ENCODE assay signal across 18 cellular contexts in the genomic region with DNA sequence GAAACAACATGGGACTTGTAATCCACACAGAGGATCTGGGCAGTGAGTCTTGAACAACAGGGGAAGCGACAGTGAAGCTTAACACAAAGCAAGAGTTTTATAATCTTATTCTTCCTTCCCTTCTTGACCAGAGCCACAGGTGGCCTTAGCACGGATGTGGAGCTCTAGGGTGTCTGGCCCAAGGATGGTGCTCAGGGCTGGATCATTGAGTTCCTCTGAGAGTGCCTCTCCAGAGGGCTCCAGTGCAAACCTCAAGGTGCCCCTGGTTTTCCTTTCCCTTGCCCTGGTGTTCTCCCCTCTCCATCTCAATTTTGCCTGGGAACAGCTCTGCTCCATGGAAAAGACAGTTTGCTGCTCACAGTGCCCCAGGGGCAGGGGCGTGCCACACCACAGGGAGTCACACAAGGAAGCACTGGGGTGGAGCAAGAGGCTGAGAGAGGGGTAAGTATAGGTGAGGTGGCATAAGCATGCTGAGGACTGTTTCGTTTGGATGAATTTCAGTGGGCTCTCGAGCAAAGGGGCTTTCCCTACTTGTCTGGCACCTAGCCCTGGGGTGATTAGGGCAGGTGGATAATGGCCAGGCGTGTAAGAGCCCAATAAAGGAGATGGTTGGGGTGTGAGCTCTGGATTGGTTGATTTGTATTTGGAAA.
A peak's percentile ranks its signal among the peaks of the same experiment; 100 is the strongest.
DNase-seq lines count a peak whose midpoint lies in the region; ATAC-seq and TF ChIP-seq lines count a peak whose summit lies in the region.
"Had no signal": no experiment of that assay in that cellular context is flagged by ENCODE, and none has a peak within 500 bp of the region (broad histone marks: within the 10 kb centered on the region; RNA-seq: fewer than 3 reads in every experiment).

No MANE protein-coding gene starts in this region.

- ATAC-seq in mucosa of descending colon, result peak; percentile 93
- ATAC-seq in HG03571 (IDR thresholded peaks at IDR 0.05; ENCODE audit: unreplicated experiment), result no peak
- no peak for ATAC-seq in stimulated activated naive CD8-positive, alpha-beta T cell treated with anti-CD3 and anti-CD28 coated beads, Interleukin-15, Interleukin-2, amounts not matched to agents 100 U/mL and 50 U/mL, for 24 hours
- no peak for ATAC-seq in HG03442 (IDR thresholded peaks at IDR 0.05; ENCODE audit: unreplicated experiment)
- ATAC-seq: activated CD8-positive, alpha-beta T cell treated with anti-CD3 and anti-CD28 coated beads, Interleukin-2, amount 10 ng/mL, durations not matched to agents 7 days and 5 days; activated T-cell treated with anti-CD3 and anti-CD28 coated beads, Interleukin-2, amount 50 U/mL, for 72 hours had no signal

- no peaks in the 10 kb centered on the region for H3K36me3 ChIP-seq in colonic mucosa
- no peaks in the 10 kb centered on the region for H3K36me3 ChIP-seq in mucosa of descending colon (ENCODE audit: low read depth)

- H3K27ac Mint-ChIP-seq in Calu3 (ENCODE audit: unreplicated experiment), result no peak overlapping the region
- H3K27ac Mint-ChIP-seq: activated CD8-positive, alpha-beta T cell treated with anti-CD3 and anti-CD28 coated beads, Interleukin-2, amount 10 ng/mL, durations not matched to agents 7 days and 5 days; activated naive CD4-positive, alpha-beta T cell treated with anti-CD3 and anti-CD28 coated beads, Interleukin-2, amount 50 U/mL, for 24 hours had no signal

- intact Hi-C loops in Calu3 (cut with micrococcal nuclease; ENCODE audit: unreplicated experiment), result loop anchor here (5.0 kb wide), 1 partner anchor 35 kb away; no protein-coding TSS in a partner anchor
- intact Hi-C loops in colonic mucosa (cut with DNase I), result no loop called here
- intact Hi-C loops in mucosa of descending colon (cut with DNase I, micrococcal nuclease), result no loop called here

- no TSS peak for BruUV-seq in Calu3 (replicated peaks; lab: Mats Ljungman, UMichigan)

- no peak overlapping the region for H3K9ac ChIP-seq in colonic mucosa (ENCODE audit: low read depth in 2 of 2, low read length in 2 of 2)

- CTCF ChIA-PET in Calu3 (lab: Charles Lee), result interaction anchor here (0.6 to 1.2 kb wide), 2 partner anchors 10 to 1357 kb away, joined by 3 to 5 read pairs; no protein-coding TSS in a partner anchor

- H3K27me3 ChIP-seq in colonic mucosa, result no peaks in the 10 kb centered on the region

- no peak overlapping the region for H3K27ac ChIP-seq in colonic mucosa
- H3K27ac ChIP-seq: coronary artery, SK-N-MC had no signal

- H3K4me1 Mint-ChIP-seq in Calu3 (ENCODE audit: low read depth, unreplicated experiment), result peaks cover 11% of the 10 kb centered on the region
- H3K4me1 Mint-ChIP-seq: activated naive CD4-positive, alpha-beta T cell treated with anti-CD3 and anti-CD28 coated beads, Interleukin-2, amount 50 U/mL, for 24 hours had no signal

- DNase-seq in Calu3, result peak; percentile 16
- DNase-seq in HPDE6-E6E7 (ENCODE audit: extremely low spot score), result peak; percentile 75
- DNase-seq in colonic mucosa, result peak; percentile 58
- peak in 1 of 3 donors; percentile 64 for DNase-seq in mucosa of descending colon
- DNase-seq in DMS 273 (lab: John Stamatoyannopoulos, UW; ENCODE audit: unreplicated experiment), result no peak
- no peak for DNase-seq in stimulated activated naive CD8-positive, alpha-beta T cell treated with anti-CD3 and anti-CD28 coated beads, Interleukin-15, Interleukin-2, amounts not matched to agents 100 U/mL and 50 U/mL, for 24 hours
- DNase-seq: activated CD8-positive, alpha-beta T cell treated with anti-CD3 and anti-CD28 coated beads, Interleukin-2, amount 10 ng/mL, durations not matched to agents 7 days and 5 days; activated T-cell treated with anti-CD3 and anti-CD28 coated beads, Interleukin-2, amount 50 U/mL, for 72 hours; hypothalamus; KG1; kidney; midbrain; NCI-H1048 had no signal

- no peaks in the 10 kb centered on the region for H3K27me3 Mint-ChIP-seq in Calu3 (ENCODE audit: unreplicated experiment)
- H3K27me3 Mint-ChIP-seq: activated naive CD4-positive, alpha-beta T cell treated with anti-CD3 and anti-CD28 coated beads, Interleukin-2, amount 50 U/mL, for 24 hours had no signal

- H3K9me3 ChIP-seq in colonic mucosa, result no peaks in the 10 kb centered on the region
- H3K9me3 ChIP-seq in mucosa of descending colon, result no peaks in the 10 kb centered on the region

- no peaks in the 10 kb centered on the region for H3K9me3 Mint-ChIP-seq in Calu3 (ENCODE audit: low read depth, unreplicated experiment)
- H3K9me3 Mint-ChIP-seq: activated naive CD4-positive, alpha-beta T cell treated with anti-CD3 and anti-CD28 coated beads, Interleukin-2, amount 50 U/mL, for 24 hours; activated T-cell treated with anti-CD3 and anti-CD28 coated beads, Interleukin-2, amount 50 U/mL, for 72 hours had no signal

- H3K4me3 ChIP-seq in colonic mucosa (no peak overlapping the region), mucosa of descending colon (no peak overlapping the region)
- H3K4me3 ChIP-seq: coronary artery, SK-N-MC had no signal

- H3K4me3 Mint-ChIP-seq in Calu3 (ENCODE audit: low read depth, unreplicated experiment), result no peak overlapping the region
- H3K4me3 Mint-ChIP-seq: activated CD8-positive, alpha-beta T cell treated with anti-CD3 and anti-CD28 coated beads, Interleukin-2, amount 10 ng/mL, durations not matched to agents 7 days and 5 days; activated naive CD4-positive, alpha-beta T cell treated with anti-CD3 and anti-CD28 coated beads, Interleukin-2, amount 50 U/mL, for 24 hours; activated T-cell treated with anti-CD3 and anti-CD28 coated beads, Interleukin-2, amount 50 U/mL, for 72 hours had no signal

- H3K4me1 ChIP-seq in colonic mucosa (no peaks in the 10 kb centered on the region), mucosa of descending colon (ENCODE audit: low read depth) (peaks cover 8% of the 10 kb centered on the region)

- H3K36me3 Mint-ChIP-seq in Calu3 (ENCODE audit: insufficient read depth, unreplicated experiment), result no peaks in the 10 kb centered on the region
- H3K36me3 Mint-ChIP-seq: activated naive CD4-positive, alpha-beta T cell treated with anti-CD3 and anti-CD28 coated beads, Interleukin-2, amount 50 U/mL, for 24 hours had no signal

- TF ChIP-seq CTCF in Calu3 (IDR thresholded peaks at IDR 0.05; ENCODE audit: unreplicated experiment) (no peak), colonic mucosa (IDR thresholded peaks at IDR 0.05) (no peak), mucosa of descending colon (IDR thresholded peaks at IDR 0.05) (no peak)

Comparison
In these comparisons a context has a peak if more than half of its experiments do, and no peak if none do; other contexts are left out.
1. DNase-seq: peak in Calu3 (single experiment), HPDE6-E6E7 (single experiment) and colonic mucosa (single experiment); none in DMS 273 (single experiment) and stimulated activated naive CD8-positive, alpha-beta T cell treated with anti-CD3 and anti-CD28 coated beads, Interleukin-15, Interleukin-2, amounts not matched to agents 100 U/mL and 50 U/mL, for 24 hours (single experiment).